Comparison of ENCODE assay signal across 1 cellular context in genomic region chr10:121077331-121077730, GRCh38.
TF ChIP-seq lines count a peak whose summit lies in the region.

No MANE protein-coding gene starts in this region.

TF ChIP-seq in GM23338, 12 proteins besides CTCF, POLR2A, EP300 and RAD21 (continued from another document):
- no peak for TF ChIP-seq ZNF462 (CRISPR knock-in tag; IDR thresholded peaks at IDR 0.05)
- no peak for TF ChIP-seq STAT1 (IDR thresholded peaks at IDR 0.05; ENCODE audit: unreplicated experiment)
- no peak for TF ChIP-seq ZNF114 (CRISPR knock-in tag; IDR thresholded peaks at IDR 0.05)
- no peak for TF ChIP-seq ETS1 (IDR thresholded peaks at IDR 0.05)
- TF ChIP-seq POLR2AphosphoS5 (IDR thresholded peaks at IDR 0.05; ENCODE audit: low read depth): no peak
- no peak for TF ChIP-seq NANOG (IDR thresholded peaks at IDR 0.05; ENCODE audit: borderline replicate concordance)
- no peak for TF ChIP-seq ZNF331 (CRISPR knock-in tag; IDR thresholded peaks at IDR 0.05; ENCODE audit: low read depth)
- no peak for TF ChIP-seq REST (IDR thresholded peaks at IDR 0.05; ENCODE audit: unreplicated experiment)
- no peak for TF ChIP-seq EZH2 (IDR thresholded peaks at IDR 0.05; ENCODE audit: low read depth, unreplicated experiment)
